10 cellular contexts compared by ENCODE assay signal in genomic region chr3:14595561-14595960, GRCh38. TPM values are rescaled to one million over a fixed set of nuclear protein-coding genes. Genes with fewer than 3 reads are reported as not detected.
"Had no signal": no experiment of that assay in that cellular context is flagged by ENCODE, and none has a peak within 500 bp of the region (broad histone marks: within the 10 kb centered on the region; RNA-seq: fewer than 3 reads in every experiment).

No MANE protein-coding gene starts in this region.

- H3K4me2 ChIP-seq: GM23338 had no signal

- DNase-seq: H7, HFFc6, IMR-90, KG1 had no signal

- H3K4me1 ChIP-seq: HAP-1 had no signal

- FAIRE-seq: HTR-8/SVneo, K562 had no signal

- H3K36me3 ChIP-seq: HAP-1 had no signal

- H3K9me3 ChIP-seq: HAP-1 had no signal

- ATAC-seq: GM23338, HCT116, K562 had no signal

- H3K4me3 ChIP-seq: GM23338, HAP-1, K562 had no signal

- H2AFZ ChIP-seq: GM23338 had no signal

RNA-seq across cellular contexts. Expression of gene GRIP2, which starts 55.4 kb away (rescaled TPM):
- total RNA-seq: HT-29, IMR-90, K562 had no signal
